9 cellular contexts compared by ENCODE assay signal in genomic region chr17:42133461-42134041, GRCh38.
DNase-seq lines count a peak whose midpoint lies in the region; ATAC-seq and TF ChIP-seq lines count a peak whose summit lies in the region.
"Had no signal": no experiment of that assay in that cellular context is flagged by ENCODE, and none has a peak within 500 bp of the region (broad histone marks: within the 10 kb centered on the region; RNA-seq: fewer than 3 reads in every experiment).

No MANE protein-coding gene starts in this region.

- H3K27me3 ChIP-seq in OCI-LY3 (ENCODE audit: low read depth, low read length) = no peaks in the 10 kb centered on the region

- peaks cover 47% of the 10 kb centered on the region for H3K36me3 ChIP-seq in OCI-LY3 (replicated peaks; ENCODE audit: low read depth, low read length)

- no peaks in the 10 kb centered on the region for H3K27me3 Mint-ChIP-seq in effector memory CD8-positive, alpha-beta T cell
- no peaks in the 10 kb centered on the region for H3K27me3 Mint-ChIP-seq in stimulated activated memory B cell treated with anti-CD40 and anti-IgM and Interleukin-4, amounts not matched to agents 10 μg/mL and 1 μg/mL and 100 μg/mL, for 72 hours

- H3K4me3 Mint-ChIP-seq in effector memory CD8-positive, alpha-beta T cell = peak overlapping the region in 1 of 2 donors; percentile 22
- H3K4me3 Mint-ChIP-seq in stimulated activated memory B cell treated with anti-CD40 and anti-IgM and Interleukin-4, amounts not matched to agents 10 μg/mL and 1 μg/mL and 100 μg/mL, for 72 hours = peak overlapping the region; percentile 25

- no peak for TF ChIP-seq CTCF in GM10266 (IDR thresholded peaks at IDR 0.05; ENCODE audit: control insufficient read depth, insufficient read depth, low read depth, missing control alignments)
- TF ChIP-seq CTCF in OCI-LY3 (IDR thresholded peaks at IDR 0.05; ENCODE audit: low read depth, low read length) = no peak

- peak overlapping the region; percentile 97 for H3K27ac ChIP-seq in OCI-LY3 (ENCODE audit: low read length)

- DNase-seq in GM10266 (ENCODE audit: extremely low spot score) (peak; percentile 58), AG08396 (ENCODE audit: low spot score) (no peak), dedifferentiated amniotic fluid mesenchymal stem cell (ENCODE audit: extremely low spot score) (no peak)
- DNase-seq in effector memory CD8-positive, alpha-beta T cell = no peak

- H4K20me1 ChIP-seq in OCI-LY3 (ENCODE audit: insufficient read depth, low read length) = peaks cover 23% of the 10 kb centered on the region

- peaks cover 39 to 49% of the 10 kb centered on the region in 2 donors for H3K4me1 Mint-ChIP-seq in effector memory CD8-positive, alpha-beta T cell (ENCODE audit: low read depth in 2 of 2)
- peaks cover 70% of the 10 kb centered on the region for H3K4me1 Mint-ChIP-seq in stimulated activated memory B cell treated with anti-CD40 and anti-IgM and Interleukin-4, amounts not matched to agents 10 μg/mL and 1 μg/mL and 100 μg/mL, for 72 hours

- peak overlapping the region; percentile 56; the same call in 1 of the 2 replicates for H3K9ac ChIP-seq in OCI-LY3 (ENCODE audit: low read length)

- H3K27ac Mint-ChIP-seq in effector memory CD8-positive, alpha-beta T cell = peak overlapping the region; percentile 65 to 87
- peak overlapping the region; percentile 34 for H3K27ac Mint-ChIP-seq in stimulated activated memory B cell treated with anti-CD40 and anti-IgM and Interleukin-4, amounts not matched to agents 10 μg/mL and 1 μg/mL and 100 μg/mL, for 72 hours

- H3K4me3 ChIP-seq in OCI-LY3 (ENCODE audit: low read length) = peak overlapping the region; percentile 54

- H3K9me3 ChIP-seq in OCI-LY3 (ENCODE audit: insufficient read depth, low read length) = peaks cover 5% of the 10 kb centered on the region; the same call in 1 of the 2 replicates

- H3K9me3 Mint-ChIP-seq in effector memory CD8-positive, alpha-beta T cell = no peaks in the 10 kb centered on the region
- H3K9me3 Mint-ChIP-seq in stimulated activated memory B cell treated with anti-CD40 and anti-IgM and Interleukin-4, amounts not matched to agents 10 μg/mL and 1 μg/mL and 100 μg/mL, for 72 hours = no peaks in the 10 kb centered on the region

- H3K36me3 Mint-ChIP-seq in effector memory CD8-positive, alpha-beta T cell (ENCODE audit: insufficient read depth) = peaks cover 41% of the 10 kb centered on the region
- H3K36me3 Mint-ChIP-seq in stimulated activated memory B cell treated with anti-CD40 and anti-IgM and Interleukin-4, amounts not matched to agents 10 μg/mL and 1 μg/mL and 100 μg/mL, for 72 hours = peaks cover 59% of the 10 kb centered on the region

- ATAC-seq in HG02885 (IDR thresholded peaks at IDR 0.05; ENCODE audit: poor library complexity, unreplicated experiment) (peak; percentile 40), GM21529 (IDR thresholded peaks at IDR 0.05; ENCODE audit: unreplicated experiment) (no peak)
- ATAC-seq in effector memory CD8-positive, alpha-beta T cell (replicated peaks) = peak; percentile 64
- peak; percentile 94 for ATAC-seq in stimulated activated memory B cell treated with anti-CD40 and anti-IgM and Interleukin-4, amounts not matched to agents 10 μg/mL and 1 μg/mL and 100 μg/mL, for 72 hours
- ATAC-seq: Panc1 had no signal

- no peak overlapping the region for H2AFZ ChIP-seq in OCI-LY3 (ENCODE audit: low read depth, low read length)

- H3K4me2 ChIP-seq in OCI-LY3 (ENCODE audit: low read length) = peak overlapping the region; percentile 71

- H3K4me1 ChIP-seq in OCI-LY3 (ENCODE audit: low read length) = peaks cover 79% of the 10 kb centered on the region

- peaks cover 75% of the 10 kb centered on the region for H3K79me2 ChIP-seq in OCI-LY3 (ENCODE audit: low read length)
